Comparison of ENCODE assay signal across 26 cellular contexts in genomic region chr17:70499067-70499786, GRCh38.
DNase-seq lines count a peak whose midpoint lies in the region; ATAC-seq, FAIRE-seq and TF ChIP-seq lines count a peak whose summit lies in the region.
"Had no signal": no experiment of that assay in that cellular context is flagged by ENCODE, and none has a peak within 500 bp of the region (broad histone marks: within the 10 kb centered on the region; RNA-seq: fewer than 3 reads in every experiment).

No MANE protein-coding gene starts in this region.

- H3K4me3 ChIP-seq in parathyroid adenoma (ENCODE audit: low read depth, low read length) = no peak overlapping the region
- H3K4me3 ChIP-seq: body of pancreas, colonic mucosa, GM12878, mucosa of descending colon had no signal

- H3K27ac ChIP-seq in parathyroid adenoma = peak overlapping the region; percentile 25
- H3K27ac ChIP-seq: 22Rv1, colonic mucosa, WERI-Rb-1 had no signal

- no peak for TF ChIP-seq CTCF in parathyroid adenoma (IDR thresholded peaks at IDR 0.05)

- no peaks in the 10 kb centered on the region for H3K9me3 ChIP-seq in parathyroid adenoma (ENCODE audit: control insufficient read depth, low read length)
- H3K9me3 ChIP-seq: body of pancreas, colonic mucosa, mucosa of descending colon had no signal

- no peaks in the 10 kb centered on the region for H3K79me2 ChIP-seq in parathyroid adenoma

- peak overlapping the region; percentile 65 for H2AFZ ChIP-seq in parathyroid adenoma

- no peak overlapping the region for H3K9ac ChIP-seq in parathyroid adenoma

- ATAC-seq in HG03520 (IDR thresholded peaks at IDR 0.05; ENCODE audit: unreplicated experiment) = no peak
- ATAC-seq: body of pancreas, GM12878, HCT116, left colon, mucosa of descending colon, PC-3 had no signal

- H3K4me2 ChIP-seq in parathyroid adenoma (ENCODE audit: low read length) = no peak overlapping the region

- FAIRE-seq in endometrium (lab: Jason Lieb, UNC) = peak; percentile 4
- FAIRE-seq: GM12878 had no signal

- peak; percentile 7 for DNase-seq in DMS 273 (lab: John Stamatoyannopoulos, UW; ENCODE audit: unreplicated experiment)
- no peak for DNase-seq in DMS 273 treated with DMSO at 0.1 percent for 48 hours (lab: John Stamatoyannopoulos, UW)
- DNase-seq in OCI-M1 (lab: John Stamatoyannopoulos, UW) = peak; percentile 45
- no peak for DNase-seq in stimulated activated CD4-positive, alpha-beta T cell treated with anti-CD3 and anti-CD28 coated beads, Interleukin-2, amount 100 ng/mL, for 48 hours
- no peak for DNase-seq in activated CD4-positive, alpha-beta T cell treated with anti-CD3 and anti-CD28 coated beads for 48 hours
- DNase-seq: activated CD4-positive, alpha-beta T cell treated with anti-CD3 and anti-CD28 coated beads, Interleukin-2, amount 50 U/mL, for 48 hours; activated CD8-positive, alpha-beta memory T cell treated with anti-CD3 and anti-CD28 coated beads, Interleukin-2, amount 50 U/mL, for 48 hours; activated effector memory CD4-positive, alpha-beta T cell treated with anti-CD3 and anti-CD28 coated beads, Interleukin-2, amount 50 U/mL, for 16 hours; body of pancreas; colonic mucosa; DMS79 treated with DMSO at 0.1 percent for 48 hours; left colon; mucosa of descending colon; NCI-H1436; NCI-H510A; PC-3; SHP77 treated with DMSO at 0.1 percent for 48 hours; stimulated activated CD4-positive, alpha-beta T cell treated with anti-CD3 and anti-CD28 coated beads, Interleukin-4, amount 100 ng/mL, for 24 hours; stimulated activated naive CD4-positive, alpha-beta T cell treated with Interleukin-2 at 50 U/mL for 16 hours; WERI-Rb-1 had no signal

- no peaks in the 10 kb centered on the region for H3K27me3 ChIP-seq in parathyroid adenoma (ENCODE audit: control insufficient read depth, insufficient read depth, low read length)
- H3K27me3 ChIP-seq: body of pancreas, colonic mucosa had no signal

- H3K36me3 ChIP-seq in parathyroid adenoma (ENCODE audit: control insufficient read depth, insufficient read depth, low read length) = no peaks in the 10 kb centered on the region
- H3K36me3 ChIP-seq: colonic mucosa, WERI-Rb-1 had no signal

- H3K4me1 ChIP-seq in parathyroid adenoma = peaks cover 15% of the 10 kb centered on the region
- H3K4me1 ChIP-seq: colonic mucosa had no signal

Comparison
In these comparisons a context has a peak if more than half of its experiments do, and no peak if none do; other contexts are left out.
1. DNase-seq: peak in DMS 273 (single experiment) and OCI-M1 (single experiment); none in DMS 273 treated with DMSO at 0.1 percent for 48 hours (single experiment), stimulated activated CD4-positive, alpha-beta T cell treated with anti-CD3 and anti-CD28 coated beads, Interleukin-2, amount 100 ng/mL, for 48 hours (0 of 2) and activated CD4-positive, alpha-beta T cell treated with anti-CD3 and anti-CD28 coated beads for 48 hours (single experiment).